ENCODE assay signal across 18 cellular contexts in the genomic region with DNA sequence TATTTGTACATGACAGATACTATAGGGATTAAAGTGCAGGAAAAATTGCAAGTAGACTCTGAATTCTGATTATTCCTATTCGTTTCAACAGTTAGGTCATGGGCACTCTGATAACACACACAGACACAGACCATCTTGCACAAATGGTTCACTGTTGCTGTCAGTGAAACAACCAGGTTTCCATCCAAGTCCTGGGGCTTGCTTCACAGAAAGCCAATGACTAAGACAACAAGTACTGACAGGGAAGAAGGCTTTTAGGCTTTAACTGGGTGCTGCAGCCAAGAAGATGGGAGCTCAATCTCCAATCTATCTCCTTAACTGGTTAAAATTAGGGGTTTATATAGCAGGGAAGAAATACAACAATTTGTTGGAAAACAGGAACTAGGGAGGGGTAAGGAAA.
"Had no signal": no experiment of that assay in that cellular context is flagged by ENCODE, and none has a peak within 500 bp of the region (broad histone marks: within the 10 kb centered on the region; RNA-seq: fewer than 3 reads in every experiment).

No MANE protein-coding gene starts in this region.

- ATAC-seq: body of pancreas, mucosa of descending colon had no signal

- H3K27ac Mint-ChIP-seq: activated CD4-positive, alpha-beta memory T cell treated with anti-CD3 and anti-CD28 coated beads, Interleukin-2, amount 10 ng/mL, durations not matched to agents 7 days and 5 days; activated naive CD4-positive, alpha-beta T cell treated with anti-CD3 and anti-CD28 coated beads for 36 hours; activated T-cell treated with anti-CD3 and anti-CD28 coated beads, Interleukin-2, amount 50 U/mL, for 24 hours; naive B cell; stimulated activated naive CD8-positive, alpha-beta T cell treated with anti-CD3 and anti-CD28 coated beads, Interleukin-15, Interleukin-2, amounts not matched to agents 100 ng/mL and 50 ng/mL, for 24 hours had no signal

- H3K4me3 ChIP-seq: body of pancreas, esophagus muscularis mucosa, mucosa of descending colon, prostate gland, right atrium auricular region, skin epidermis, tibial nerve had no signal

- H3K9me3 Mint-ChIP-seq: activated CD4-positive, alpha-beta memory T cell treated with anti-CD3 and anti-CD28 coated beads, Interleukin-2, amount 10 ng/mL, durations not matched to agents 7 days and 5 days; activated naive CD4-positive, alpha-beta T cell treated with anti-CD3 and anti-CD28 coated beads for 36 hours; activated T-cell treated with anti-CD3 and anti-CD28 coated beads, Interleukin-2, amount 50 U/mL, for 24 hours; naive B cell; neural crest cell; stimulated activated naive CD8-positive, alpha-beta T cell treated with anti-CD3 and anti-CD28 coated beads, Interleukin-15, Interleukin-2, amounts not matched to agents 100 ng/mL and 50 ng/mL, for 24 hours had no signal

- H3K4me3 Mint-ChIP-seq: activated CD4-positive, alpha-beta memory T cell treated with anti-CD3 and anti-CD28 coated beads, Interleukin-2, amount 10 ng/mL, durations not matched to agents 7 days and 5 days; activated naive CD4-positive, alpha-beta T cell treated with anti-CD3 and anti-CD28 coated beads for 36 hours; activated T-cell treated with anti-CD3 and anti-CD28 coated beads, Interleukin-2, amount 50 U/mL, for 24 hours; naive B cell; neural crest cell; stimulated activated naive CD8-positive, alpha-beta T cell treated with anti-CD3 and anti-CD28 coated beads, Interleukin-15, Interleukin-2, amounts not matched to agents 100 ng/mL and 50 ng/mL, for 24 hours had no signal

- H3K4me1 Mint-ChIP-seq: activated CD4-positive, alpha-beta memory T cell treated with anti-CD3 and anti-CD28 coated beads, Interleukin-2, amount 10 ng/mL, durations not matched to agents 7 days and 5 days; neural crest cell had no signal

- DNase-seq: activated CD4-positive, alpha-beta memory T cell treated with anti-CD3 and anti-CD28 coated beads, Interleukin-2, amount 10 ng/mL, durations not matched to agents 7 days and 5 days; activated naive CD4-positive, alpha-beta T cell treated with anti-CD3 and anti-CD28 coated beads for 36 hours; activated T-cell treated with anti-CD3 and anti-CD28 coated beads, Interleukin-2, amount 50 U/mL, for 24 hours; body of pancreas; caudate nucleus; mesenchymal stem cell; mucosa of descending colon; naive B cell; T-helper 2 cell had no signal

- H3K27ac ChIP-seq: body of pancreas, esophagus muscularis mucosa, prostate gland, right atrium auricular region, tibial nerve, VCaP had no signal

- H3K27me3 Mint-ChIP-seq: activated CD4-positive, alpha-beta memory T cell treated with anti-CD3 and anti-CD28 coated beads, Interleukin-2, amount 10 ng/mL, durations not matched to agents 7 days and 5 days; activated T-cell treated with anti-CD3 and anti-CD28 coated beads, Interleukin-2, amount 50 U/mL, for 24 hours; stimulated activated naive CD8-positive, alpha-beta T cell treated with anti-CD3 and anti-CD28 coated beads, Interleukin-15, Interleukin-2, amounts not matched to agents 100 ng/mL and 50 ng/mL, for 24 hours had no signal

- H3K36me3 ChIP-seq: esophagus muscularis mucosa, prostate gland, right atrium auricular region, tibial nerve had no signal

- H3K9me3 ChIP-seq: body of pancreas, esophagus muscularis mucosa, mucosa of descending colon, prostate gland, right atrium auricular region, tibial nerve had no signal

- H3K27me3 ChIP-seq: body of pancreas, right atrium auricular region, tibial nerve had no signal

- H3K4me1 ChIP-seq: prostate gland, right atrium auricular region had no signal

- FAIRE-seq: urothelium cell line had no signal

- H3K36me3 Mint-ChIP-seq: naive B cell had no signal
